ENCODE assay signal across 9 cellular contexts in genomic region chr6:40962241-40962640, GRCh38.
DNase-seq lines count a peak whose midpoint lies in the region; ATAC-seq and TF ChIP-seq lines count a peak whose summit lies in the region.
"Had no signal": no experiment of that assay in that cellular context is flagged by ENCODE, and none has a peak within 500 bp of the region (broad histone marks: within the 10 kb centered on the region; RNA-seq: fewer than 3 reads in every experiment).

No MANE protein-coding gene starts in this region.

- H3K27me3 ChIP-seq in stomach = no peaks in the 10 kb centered on the region
- H3K27me3 ChIP-seq: breast epithelium had no signal

- H3K4me3 ChIP-seq in stomach = no peak overlapping the region
- H3K4me3 ChIP-seq: breast epithelium had no signal

- WGBS in stomach, 5 donors = 44 to 71% (median 54%) methylated on average over 2 of the region's 2 CpGs

- peak; percentile 83 for ATAC-seq in GM19438 (IDR thresholded peaks at IDR 0.05; ENCODE audit: low read depth, unreplicated experiment)
- ATAC-seq in GM18867 (IDR thresholded peaks at IDR 0.05; ENCODE audit: unreplicated experiment) = no peak
- ATAC-seq in T-cell (replicated peaks in 1 of 4) = no peak

- H3K4me1 ChIP-seq in stomach = peaks cover 0 to 4% (median 0%) of the 10 kb centered on the region in 4 donors
- H3K4me1 ChIP-seq: breast epithelium had no signal

- CTCF ChIA-PET in T-cell (lab: Charles Lee) = no interaction called here

- intact Hi-C loops in stomach (cut with DNase I; ENCODE audit: low total_unique reads) = no loop called here

- H3K36me3 ChIP-seq in stomach = no peaks in the 10 kb centered on the region
- H3K36me3 ChIP-seq: breast epithelium had no signal

- no peaks in the 10 kb centered on the region for H3K9me3 ChIP-seq in stomach
- H3K9me3 ChIP-seq: breast epithelium had no signal

- H3K9me3 Mint-ChIP-seq in T-cell = no peaks in the 10 kb centered on the region

- H3K27ac Mint-ChIP-seq in T-cell = no peak overlapping the region

- DNase-seq in AG08395 (ENCODE audit: low spot score) (peak; percentile 94), NCI-H226 (peak; percentile 83), epithelial cell of prostate (ENCODE audit: low read depth, low spot score) (peak; percentile 97), stomach (no peak), NCI-H1436 treated with DMSO at 0.1 percent for 48 hours (lab: John Stamatoyannopoulos, UW) (no peak), T-cell (no peak)

- H3K27me3 Mint-ChIP-seq in T-cell = no peaks in the 10 kb centered on the region

- H3K4me3 Mint-ChIP-seq in T-cell = no peak overlapping the region

- TF ChIP-seq CTCF in stomach (IDR thresholded peaks at IDR 0.05) = no peak

- H3K27ac ChIP-seq in epithelial cell of prostate (peak overlapping the region; percentile 89), stomach (no peak overlapping the region)

- H3K36me3 Mint-ChIP-seq in T-cell = no peaks in the 10 kb centered on the region

- peaks cover 0 to 5% (median 4%) of the 10 kb centered on the region in 3 donors for H3K4me1 Mint-ChIP-seq in T-cell

- POLR2A ChIA-PET in T-cell (lab: Charles Lee) = no interaction called here

- no peak for TF ChIP-seq EP300 in stomach (IDR thresholded peaks at IDR 0.05)

- no peak for TF ChIP-seq POLR2A in stomach (IDR thresholded peaks at IDR 0.05)

Comparison
In these comparisons a context has a peak if more than half of its experiments do, and no peak if none do; other contexts are left out.
1. DNase-seq: peak in AG08395 (single experiment), NCI-H226 (single experiment) and epithelial cell of prostate (single experiment); none in stomach (single experiment), NCI-H1436 treated with DMSO at 0.1 percent for 48 hours (single experiment) and T-cell (0 of 34).